15 cellular contexts compared by ENCODE assay signal in the genomic region with DNA sequence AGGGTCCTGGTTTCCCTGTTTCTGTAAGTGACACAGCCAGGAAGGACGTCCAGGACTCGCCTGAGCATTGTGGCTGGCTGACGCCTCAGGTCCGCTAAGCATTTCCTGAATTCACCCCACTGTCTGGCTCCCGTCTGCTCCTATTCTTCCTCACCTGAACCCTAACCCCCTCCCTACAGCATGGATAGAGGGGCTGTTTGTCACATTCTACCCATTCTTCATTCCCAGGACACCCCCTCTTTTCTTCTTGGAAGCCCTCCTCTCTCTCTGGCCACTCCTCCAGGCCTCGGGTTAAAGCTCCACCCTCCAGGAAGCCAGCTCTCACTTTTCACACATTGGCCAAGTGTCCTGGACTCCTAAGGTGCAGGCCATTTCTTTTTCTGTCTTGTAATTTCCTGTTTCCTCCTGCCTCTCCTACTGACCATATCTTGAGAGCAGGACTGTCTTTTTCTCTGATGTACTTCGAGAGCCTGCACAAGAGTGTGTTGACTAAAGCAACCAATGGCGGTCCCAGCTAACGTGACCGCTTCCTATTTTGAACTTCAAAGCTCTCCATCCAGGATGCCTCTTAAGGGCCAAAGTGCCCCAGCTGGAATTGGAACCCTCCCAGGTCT. TPM values are rescaled to one million over a fixed set of nuclear protein-coding genes. Genes with fewer than 3 reads are reported as not detected.
DNase-seq lines count a peak whose midpoint lies in the region; ATAC-seq and TF ChIP-seq lines count a peak whose summit lies in the region.
"Had no signal": no experiment of that assay in that cellular context is flagged by ENCODE, and none has a peak within 500 bp of the region (broad histone marks: within the 10 kb centered on the region; RNA-seq: fewer than 3 reads in every experiment).

No MANE protein-coding gene starts in this region.

- H3K4me1 ChIP-seq in DOHH2 (ENCODE audit: control insufficient read depth, low read length) (peaks cover 27% of the 10 kb centered on the region), neutrophil (ENCODE audit: control insufficient read depth in 1 of 2, insufficient read depth in 1 of 2, low read depth in 1 of 2, low read length in 1 of 2) (peaks cover 8 to 10% of the 10 kb centered on the region in 2 experiments)
- H3K4me1 ChIP-seq: suprapubic skin had no signal

- peak overlapping the region; percentile 48 for H3K4me2 ChIP-seq in DOHH2 (ENCODE audit: low read length)

- no peak for TF ChIP-seq CTCF in DOHH2 (IDR thresholded peaks at IDR 0.05; ENCODE audit: low read depth, low read length, poor library complexity, severe bottlenecking)
- no peak for TF ChIP-seq CTCF in neutrophil (IDR thresholded peaks at IDR 0.05)

- H3K9me3 ChIP-seq in DOHH2 (ENCODE audit: control insufficient read depth, insufficient read depth, low read length): no peaks in the 10 kb centered on the region
- H3K9me3 ChIP-seq in neutrophil: no peaks in the 10 kb centered on the region
- H3K9me3 ChIP-seq: suprapubic skin had no signal

- H3K27me3 ChIP-seq in DOHH2 (ENCODE audit: control insufficient read depth, low read length) (peaks cover 13% of the 10 kb centered on the region), neutrophil (no peaks in the 10 kb centered on the region)
- H3K27me3 ChIP-seq: suprapubic skin had no signal

- H3K27ac ChIP-seq in DOHH2 (ENCODE audit: low read depth, low read length) (no peak overlapping the region), neutrophil (no peak overlapping the region), caudate nucleus (ENCODE audit: low read depth, low read length) (no peak overlapping the region)
- H3K27ac ChIP-seq: SK-N-MC, suprapubic skin had no signal

- no peaks in the 10 kb centered on the region for H3K9me2 ChIP-seq in DOHH2 (replicated peaks; ENCODE audit: control insufficient read depth, low read length)

- DNase-seq in NCI-H69 (lab: John Stamatoyannopoulos, UW): peak; percentile 41
- DNase-seq in left cardiac atrium: no peak
- no peak for DNase-seq in stimulated activated CD4-positive, alpha-beta T cell treated with anti-CD3 and anti-CD28 coated beads, Interleukin-1b, Interleukin-23, amount 100 ng/mL, for 48 hours
- DNase-seq in caudate nucleus (lab: John Stamatoyannopoulos, UW): no peak
- DNase-seq: activated CD8-positive, alpha-beta T cell treated with anti-CD3 and anti-CD28 coated beads, Interleukin-2, amount 10 ng/mL, durations not matched to agents 7 days and 5 days; effector memory CD8-positive, alpha-beta T cell; Karpas-422; NCI-H446 treated with DMSO at 0.1 percent for 48 hours; stimulated activated CD4-positive, alpha-beta T cell treated with anti-CD3 and anti-CD28 coated beads, Interleukin-4, amount 100 ng/mL, for 1 hour had no signal

- no peaks in the 10 kb centered on the region for H4K20me1 ChIP-seq in DOHH2 (ENCODE audit: control insufficient read depth, insufficient read depth, low read depth, low read length)

- H3K4me3 ChIP-seq in DOHH2 (ENCODE audit: low read length): peak overlapping the region; percentile 33; the same call in 1 of the 2 replicates
- H3K4me3 ChIP-seq in neutrophil (ENCODE audit: low read depth in 1 of 2, low read length in 1 of 2): peak overlapping the region; percentile 16 to 24
- H3K4me3 ChIP-seq: SK-N-MC, suprapubic skin had no signal

- H3K36me3 ChIP-seq in DOHH2 (ENCODE audit: control insufficient read depth, low read length) (no peaks in the 10 kb centered on the region), neutrophil (no peaks in the 10 kb centered on the region)
- H3K36me3 ChIP-seq: suprapubic skin had no signal

- intact Hi-C loops in left cardiac atrium (cut with DNase I): no loop called here

- ATAC-seq in left cardiac atrium: peak; percentile 27 to 75
- ATAC-seq in HG03108 (IDR thresholded peaks at IDR 0.05; ENCODE audit: unreplicated experiment): no peak
- no peak for ATAC-seq in HG02981 (IDR thresholded peaks at IDR 0.05; ENCODE audit: unreplicated experiment)
- ATAC-seq: activated CD8-positive, alpha-beta T cell treated with anti-CD3 and anti-CD28 coated beads, Interleukin-2, amount 10 ng/mL, durations not matched to agents 7 days and 5 days; effector memory CD8-positive, alpha-beta T cell had no signal

- no peaks in the 10 kb centered on the region; the same call in 1 of the 2 replicates for H3F3A ChIP-seq in DOHH2 (ENCODE audit: control insufficient read depth, insufficient read depth)

- no peaks in the 10 kb centered on the region for H3K79me2 ChIP-seq in DOHH2 (ENCODE audit: control insufficient read depth, low read length)

RNA-seq across cellular contexts. Expression of a gene that starts 24.2 kb away (rescaled TPM):
- total RNA-seq in left cardiac atrium: 1 to 10 TPM; 2.4 to 3.8 TPM
- total RNA-seq: activated CD8-positive, alpha-beta T cell treated with anti-CD3 and anti-CD28 coated beads, Interleukin-2, amount 10 ng/mL, durations not matched to agents 7 days and 5 days; suprapubic skin had no signal

RNA-seq across cellular contexts. Expression of a gene that starts 30.9 kb away (rescaled TPM):
- total RNA-seq in left cardiac atrium: 100 to 1,000 TPM; 115 to 130 TPM

RNA-seq across cellular contexts. Expression of a gene that starts 33.9 kb away (rescaled TPM):
- total RNA-seq in left cardiac atrium: under 1 TPM; 0.39 to 0.97 TPM

RNA-seq across cellular contexts. Expression of a gene that starts 54.4 kb away (rescaled TPM):
- 100 to 1,000 TPM; 657 to 662 TPM for total RNA-seq in left cardiac atrium

Comparison
In these comparisons a context has a peak if more than half of its experiments do, and no peak if none do; other contexts are left out.
1. ATAC-seq: peak in left cardiac atrium (2 of 2); none in HG03108 (single experiment) and HG02981 (single experiment).